In the genomic region with DNA sequence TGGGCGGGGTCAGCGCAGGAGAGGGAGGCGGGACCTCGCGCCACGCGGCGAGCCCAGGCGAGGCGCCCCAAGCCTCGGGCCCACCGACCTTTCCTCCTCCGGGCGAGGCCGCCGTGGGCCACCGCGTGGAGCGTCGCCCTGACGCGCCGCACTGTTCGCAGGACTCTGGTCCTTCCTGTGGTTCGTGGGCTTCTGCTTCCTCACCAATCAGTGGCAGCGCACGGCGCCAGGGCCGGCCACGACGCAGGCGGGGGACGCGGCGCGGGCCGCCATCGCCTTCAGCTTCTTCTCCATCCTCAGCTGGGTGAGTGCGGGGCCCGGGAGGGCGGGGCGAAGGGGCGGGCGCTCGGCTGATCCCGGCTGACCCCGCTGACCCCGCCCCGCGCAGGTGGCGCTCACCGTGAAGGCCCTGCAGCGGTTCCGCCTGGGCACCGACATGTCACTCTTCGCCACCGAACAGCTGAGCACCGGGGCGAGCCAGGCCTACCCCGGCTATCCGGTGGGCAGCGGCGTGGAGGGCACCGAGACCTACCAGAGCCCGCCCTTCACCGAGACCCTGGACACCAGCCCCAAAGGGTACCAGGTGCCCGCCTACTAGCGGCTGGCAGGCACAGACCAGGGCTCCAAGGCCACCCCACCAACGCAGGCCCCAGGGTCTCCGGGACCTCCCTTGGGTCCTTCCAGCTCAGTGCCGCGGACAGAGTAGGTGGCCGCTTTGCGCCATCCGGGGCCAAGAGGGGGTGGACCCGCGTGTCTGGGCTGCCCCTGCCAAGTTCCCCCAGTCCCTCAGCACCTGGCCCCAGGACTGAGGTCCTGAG, we compare ENCODE assay signal across 1 cellular context.
TF ChIP-seq lines count a peak whose summit lies in the region.

No MANE protein-coding gene starts in this region.

TF ChIP-seq in K562, 482 proteins besides CTCF, POLR2A, EP300 and RAD21 (continued from another document and continues in another):
- TF ChIP-seq, protein P1, sequence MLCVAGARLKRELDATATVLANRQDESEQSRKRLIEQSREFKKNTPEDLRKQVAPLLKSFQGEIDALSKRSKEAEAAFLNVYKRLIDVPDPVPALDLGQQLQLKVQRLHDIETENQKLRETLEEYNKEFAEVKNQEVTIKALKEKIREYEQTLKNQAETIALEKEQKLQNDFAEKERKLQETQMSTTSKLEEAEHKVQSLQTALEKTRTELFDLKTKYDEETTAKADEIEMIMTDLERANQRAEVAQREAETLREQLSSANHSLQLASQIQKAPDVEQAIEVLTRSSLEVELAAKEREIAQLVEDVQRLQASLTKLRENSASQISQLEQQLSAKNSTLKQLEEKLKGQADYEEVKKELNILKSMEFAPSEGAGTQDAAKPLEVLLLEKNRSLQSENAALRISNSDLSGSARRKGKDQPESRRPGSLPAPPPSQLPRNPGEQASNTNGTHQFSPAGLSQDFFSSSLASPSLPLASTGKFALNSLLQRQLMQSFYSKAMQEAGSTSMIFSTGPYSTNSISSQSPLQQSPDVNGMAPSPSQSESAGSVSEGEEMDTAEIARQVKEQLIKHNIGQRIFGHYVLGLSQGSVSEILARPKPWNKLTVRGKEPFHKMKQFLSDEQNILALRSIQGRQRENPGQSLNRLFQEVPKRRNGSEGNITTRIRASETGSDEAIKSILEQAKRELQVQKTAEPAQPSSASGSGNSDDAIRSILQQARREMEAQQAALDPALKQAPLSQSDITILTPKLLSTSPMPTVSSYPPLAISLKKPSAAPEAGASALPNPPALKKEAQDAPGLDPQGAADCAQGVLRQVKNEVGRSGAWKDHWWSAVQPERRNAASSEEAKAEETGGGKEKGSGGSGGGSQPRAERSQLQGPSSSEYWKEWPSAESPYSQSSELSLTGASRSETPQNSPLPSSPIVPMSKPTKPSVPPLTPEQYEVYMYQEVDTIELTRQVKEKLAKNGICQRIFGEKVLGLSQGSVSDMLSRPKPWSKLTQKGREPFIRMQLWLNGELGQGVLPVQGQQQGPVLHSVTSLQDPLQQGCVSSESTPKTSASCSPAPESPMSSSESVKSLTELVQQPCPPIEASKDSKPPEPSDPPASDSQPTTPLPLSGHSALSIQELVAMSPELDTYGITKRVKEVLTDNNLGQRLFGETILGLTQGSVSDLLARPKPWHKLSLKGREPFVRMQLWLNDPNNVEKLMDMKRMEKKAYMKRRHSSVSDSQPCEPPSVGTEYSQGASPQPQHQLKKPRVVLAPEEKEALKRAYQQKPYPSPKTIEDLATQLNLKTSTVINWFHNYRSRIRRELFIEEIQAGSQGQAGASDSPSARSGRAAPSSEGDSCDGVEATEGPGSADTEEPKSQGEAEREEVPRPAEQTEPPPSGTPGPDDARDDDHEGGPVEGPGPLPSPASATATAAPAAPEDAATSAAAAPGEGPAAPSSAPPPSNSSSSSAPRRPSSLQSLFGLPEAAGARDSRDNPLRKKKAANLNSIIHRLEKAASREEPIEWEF (CRISPR knock-in tag; IDR thresholded peaks at IDR 0.05), result no peak
- TF ChIP-seq CREM (IDR thresholded peaks at IDR 0.05; ENCODE audit: low read depth) (no peak), FOXA3 (CRISPR knock-in tag; conservative IDR thresholded peaks at IDR 0.05 in 1 of 2, IDR thresholded peaks at IDR 0.05 in 1 of 2) (0 out of 4 replicates have a peak, but pooled peaks of 1 of the 2 experiments have one; percentile 32), ATF1 (CRISPR knock-in tag; IDR thresholded peaks at IDR 0.05) (no peak), ATF1 (tag; IDR thresholded peaks at IDR 0.05) (no peak; the same call in 1 of the 2 replicates), PHTF2 (CRISPR knock-in tag; IDR thresholded peaks at IDR 0.05) (no peak), SIX5 (IDR thresholded peaks at IDR 0.05; ENCODE audit: borderline replicate concordance in 1 of 2, insufficient read depth in 1 of 2, low read depth in 1 of 2, low read length in 2 of 2) (no peak), KDM5B (IDR thresholded peaks at IDR 0.05; ENCODE audit: insufficient replicate concordance, low read depth, low read length) (peak; percentile 71), ZBTB8A (IDR thresholded peaks at IDR 0.05; ENCODE audit: partially characterized antibody) (no peak), MED1 (CRISPR knock-in tag; IDR thresholded peaks at IDR 0.05; ENCODE audit: borderline replicate concordance) (no peak), SAP30 (IDR thresholded peaks at IDR 0.05; ENCODE audit: borderline replicate concordance, insufficient read depth, low read depth, low read length, poor library complexity, severe bottlenecking) (no peak), EGR1 (conservative IDR thresholded peaks at IDR 0.05) (no peak), SRSF3 (IDR thresholded peaks at IDR 0.05; ENCODE audit: insufficient read depth, low read length) (no peak), CHCHD3 (CRISPR knock-in tag; IDR thresholded peaks at IDR 0.05) (no peak), CTBP1 (IDR thresholded peaks at IDR 0.05; ENCODE audit: borderline replicate concordance) (peak; percentile 65), SMARCE1 (IDR thresholded peaks at IDR 0.05) (no peak), RBFOX2 (IDR thresholded peaks at IDR 0.05; ENCODE audit: low read depth, low read length) (peak; percentile 81), ETS2 (tag; IDR thresholded peaks at IDR 0.05; ENCODE audit: borderline replicate concordance, poor library complexity, severe bottlenecking) (no peak), ZNF263 (CRISPR knock-in tag; IDR thresholded peaks at IDR 0.05; ENCODE audit: borderline replicate concordance) (peak; percentile 35; the same call in 1 of the 2 replicates), TAL1 (IDR thresholded peaks at IDR 0.05) (no peak), TBP (optimal IDR thresholded peaks at IDR 0.05; ENCODE audit: low read depth, low read length) (peak; percentile 0), CBFA2T2 (conservative IDR thresholded peaks at IDR 0.05) (no peak), PTBP1 (IDR thresholded peaks at IDR 0.05; ENCODE audit: low read depth, low read length) (no peak), TCF7L2 (IDR thresholded peaks at IDR 0.05; ENCODE audit: low read depth, low read length) (no peak), TRIM24 (IDR thresholded peaks at IDR 0.05) (no peak), KLF6 (CRISPR knock-in tag; IDR thresholded peaks at IDR 0.05; ENCODE audit: borderline replicate concordance) (no peak), DPF2 (IDR thresholded peaks at IDR 0.05) (no peak), RNF2 (IDR thresholded peaks at IDR 0.05) (peak; percentile 19; the same call in 1 of the 2 replicates), ZNF133 (CRISPR knock-in tag; IDR thresholded peaks at IDR 0.05) (no peak), POLR2H (tag; IDR thresholded peaks at IDR 0.05; ENCODE audit: low read depth) (no peak), ESRRB (CRISPR knock-in tag; IDR thresholded peaks at IDR 0.05; ENCODE audit: borderline replicate concordance) (no peak), BRF1 (IDR thresholded peaks at IDR 0.05; ENCODE audit: borderline replicate concordance, extremely low read depth, insufficient read length) (no peak), MCM5 (IDR thresholded peaks at IDR 0.05; ENCODE audit: low read depth) (no peak), NR2C2 (CRISPR knock-in tag; IDR thresholded peaks at IDR 0.05) (peak; percentile 83), NR2C2 (tag; IDR thresholded peaks at IDR 0.05) (peak; percentile 77), SNIP1 (IDR thresholded peaks at IDR 0.05; ENCODE audit: low read depth) (no peak), ZKSCAN1 (IDR thresholded peaks at IDR 0.05; ENCODE audit: low read depth, low read length) (no peak), SIRT6 (IDR thresholded peaks at IDR 0.05; ENCODE audit: low read depth, low read length) (no peak), TRIM28 (IDR thresholded peaks at IDR 0.05) (no peak), RBM39 (optimal IDR thresholded peaks at IDR 0.05; ENCODE audit: low read depth, low read length) (no peak), CXXC5 (CRISPR knock-in tag; IDR thresholded peaks at IDR 0.05) (peak; percentile 88), EP400 (IDR thresholded peaks at IDR 0.05) (peak; percentile 84; the same call in 1 of the 2 replicates), NCOA1 (IDR thresholded peaks at IDR 0.05; ENCODE audit: low read depth) (no peak), FOXA1 (IDR thresholded peaks at IDR 0.05; ENCODE audit: borderline replicate concordance) (no peak), ZNF41 (CRISPR knock-in tag; conservative IDR thresholded peaks at IDR 0.05) (no peak), HCFC1 (IDR thresholded peaks at IDR 0.05; ENCODE audit: low read depth, low read length) (0 out of 2 replicates have a peak, but pooled peaks have one; percentile 1), SNRNP70 (optimal IDR thresholded peaks at IDR 0.05; ENCODE audit: low read depth, low read length) (no peak), ZBTB1 (CRISPR knock-in tag; IDR thresholded peaks at IDR 0.05; ENCODE audit: borderline replicate concordance, low read depth) (no peak; the same call in 1 of the 2 replicates), TAF7 (tag; IDR thresholded peaks at IDR 0.05) (no peak), MTA3 (IDR thresholded peaks at IDR 0.05; ENCODE audit: borderline replicate concordance) (peak; percentile 59), ZNF274 (IDR thresholded peaks at IDR 0.05; ENCODE audit: borderline replicate concordance, low read depth, low read length) (no peak), ZBTB7A (IDR thresholded peaks at IDR 0.05; ENCODE audit: borderline replicate concordance, control insufficient read depth, low read depth, low read length) (peak; percentile 8; the same call in 1 of the 2 replicates), LARP7 (IDR thresholded peaks at IDR 0.05) (no peak), CREB1 (IDR thresholded peaks at IDR 0.05) (no peak), CREB1 (CRISPR knock-in tag; IDR thresholded peaks at IDR 0.05) (peak; percentile 35; the same call in 1 of the 2 replicates), CBFB (CRISPR knock-in tag; IDR thresholded peaks at IDR 0.05) (no peak), HNRNPK (IDR thresholded peaks at IDR 0.05; ENCODE audit: low read depth, low read length, poor library complexity, severe bottlenecking) (no peak), SAFB2 (IDR thresholded peaks at IDR 0.05; ENCODE audit: borderline replicate concordance, low read depth, low read length, severe bottlenecking) (no peak), ZFP1 (CRISPR knock-in tag; IDR thresholded peaks at IDR 0.05) (no peak), RB1 (IDR thresholded peaks at IDR 0.05; ENCODE audit: low read depth) (peak; percentile 63; the same call in 1 of the 2 replicates), ZNF431 (CRISPR knock-in tag; IDR thresholded peaks at IDR 0.05) (peak; percentile 52; the same call in 1 of the 2 replicates)
- TF ChIP-seq, protein P2, sequence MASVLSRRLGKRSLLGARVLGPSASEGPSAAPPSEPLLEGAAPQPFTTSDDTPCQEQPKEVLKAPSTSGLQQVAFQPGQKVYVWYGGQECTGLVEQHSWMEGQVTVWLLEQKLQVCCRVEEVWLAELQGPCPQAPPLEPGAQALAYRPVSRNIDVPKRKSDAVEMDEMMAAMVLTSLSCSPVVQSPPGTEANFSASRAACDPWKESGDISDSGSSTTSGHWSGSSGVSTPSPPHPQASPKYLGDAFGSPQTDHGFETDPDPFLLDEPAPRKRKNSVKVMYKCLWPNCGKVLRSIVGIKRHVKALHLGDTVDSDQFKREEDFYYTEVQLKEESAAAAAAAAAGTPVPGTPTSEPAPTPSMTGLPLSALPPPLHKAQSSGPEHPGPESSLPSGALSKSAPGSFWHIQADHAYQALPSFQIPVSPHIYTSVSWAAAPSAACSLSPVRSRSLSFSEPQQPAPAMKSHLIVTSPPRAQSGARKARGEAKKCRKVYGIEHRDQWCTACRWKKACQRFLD (CRISPR knock-in tag; IDR thresholded peaks at IDR 0.05), result 0 out of 2 replicates have a peak, but pooled peaks have one; percentile 20
- TF ChIP-seq, protein P3, sequence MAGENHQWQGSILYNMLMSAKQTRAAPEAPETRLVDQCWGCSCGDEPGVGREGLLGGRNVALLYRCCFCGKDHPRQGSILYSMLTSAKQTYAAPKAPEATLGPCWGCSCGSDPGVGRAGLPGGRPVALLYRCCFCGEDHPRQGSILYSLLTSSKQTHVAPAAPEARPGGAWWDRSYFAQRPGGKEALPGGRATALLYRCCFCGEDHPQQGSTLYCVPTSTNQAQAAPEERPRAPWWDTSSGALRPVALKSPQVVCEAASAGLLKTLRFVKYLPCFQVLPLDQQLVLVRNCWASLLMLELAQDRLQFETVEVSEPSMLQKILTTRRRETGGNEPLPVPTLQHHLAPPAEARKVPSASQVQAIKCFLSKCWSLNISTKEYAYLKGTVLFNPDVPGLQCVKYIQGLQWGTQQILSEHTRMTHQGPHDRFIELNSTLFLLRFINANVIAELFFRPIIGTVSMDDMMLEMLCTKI (IDR thresholded peaks at IDR 0.05; ENCODE audit: partially characterized antibody), result no peak
- TF ChIP-seq, protein P4, sequence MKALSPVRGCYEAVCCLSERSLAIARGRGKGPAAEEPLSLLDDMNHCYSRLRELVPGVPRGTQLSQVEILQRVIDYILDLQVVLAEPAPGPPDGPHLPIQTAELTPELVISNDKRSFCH (CRISPR knock-in tag; IDR thresholded peaks at IDR 0.05), result no peak
- TF ChIP-seq, protein P4 (tag; IDR thresholded peaks at IDR 0.05), result 0 out of 2 replicates have a peak, but pooled peaks have one; percentile 29
- TF ChIP-seq, protein P5, sequence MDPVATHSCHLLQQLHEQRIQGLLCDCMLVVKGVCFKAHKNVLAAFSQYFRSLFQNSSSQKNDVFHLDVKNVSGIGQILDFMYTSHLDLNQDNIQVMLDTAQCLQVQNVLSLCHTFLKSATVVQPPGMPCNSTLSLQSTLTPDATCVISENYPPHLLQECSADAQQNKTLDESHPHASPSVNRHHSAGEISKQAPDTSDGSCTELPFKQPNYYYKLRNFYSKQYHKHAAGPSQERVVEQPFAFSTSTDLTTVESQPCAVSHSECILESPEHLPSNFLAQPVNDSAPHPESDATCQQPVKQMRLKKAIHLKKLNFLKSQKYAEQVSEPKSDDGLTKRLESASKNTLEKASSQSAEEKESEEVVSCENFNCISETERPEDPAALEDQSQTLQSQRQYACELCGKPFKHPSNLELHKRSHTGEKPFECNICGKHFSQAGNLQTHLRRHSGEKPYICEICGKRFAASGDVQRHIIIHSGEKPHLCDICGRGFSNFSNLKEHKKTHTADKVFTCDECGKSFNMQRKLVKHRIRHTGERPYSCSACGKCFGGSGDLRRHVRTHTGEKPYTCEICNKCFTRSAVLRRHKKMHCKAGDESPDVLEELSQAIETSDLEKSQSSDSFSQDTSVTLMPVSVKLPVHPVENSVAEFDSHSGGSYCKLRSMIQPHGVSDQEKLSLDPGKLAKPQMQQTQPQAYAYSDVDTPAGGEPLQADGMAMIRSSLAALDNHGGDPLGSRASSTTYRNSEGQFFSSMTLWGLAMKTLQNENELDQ (CRISPR knock-in tag; IDR thresholded peaks at IDR 0.05; ENCODE audit: borderline replicate concordance), result no peak
- TF ChIP-seq, protein P6, sequence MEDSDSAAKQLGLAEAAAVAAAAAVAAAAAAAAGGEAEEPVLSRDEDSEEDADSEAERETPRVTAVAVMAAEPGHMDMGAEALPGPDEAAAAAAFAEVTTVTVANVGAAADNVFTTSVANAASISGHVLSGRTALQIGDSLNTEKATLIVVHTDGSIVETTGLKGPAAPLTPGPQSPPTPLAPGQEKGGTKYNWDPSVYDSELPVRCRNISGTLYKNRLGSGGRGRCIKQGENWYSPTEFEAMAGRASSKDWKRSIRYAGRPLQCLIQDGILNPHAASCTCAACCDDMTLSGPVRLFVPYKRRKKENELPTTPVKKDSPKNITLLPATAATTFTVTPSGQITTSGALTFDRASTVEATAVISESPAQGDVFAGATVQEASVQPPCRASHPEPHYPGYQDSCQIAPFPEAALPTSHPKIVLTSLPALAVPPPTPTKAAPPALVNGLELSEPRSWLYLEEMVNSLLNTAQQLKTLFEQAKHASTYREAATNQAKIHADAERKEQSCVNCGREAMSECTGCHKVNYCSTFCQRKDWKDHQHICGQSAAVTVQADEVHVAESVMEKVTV (CRISPR knock-in tag; IDR thresholded peaks at IDR 0.05), result no peak
